ENCODE assay signal across 10 cellular contexts in the genomic region with DNA sequence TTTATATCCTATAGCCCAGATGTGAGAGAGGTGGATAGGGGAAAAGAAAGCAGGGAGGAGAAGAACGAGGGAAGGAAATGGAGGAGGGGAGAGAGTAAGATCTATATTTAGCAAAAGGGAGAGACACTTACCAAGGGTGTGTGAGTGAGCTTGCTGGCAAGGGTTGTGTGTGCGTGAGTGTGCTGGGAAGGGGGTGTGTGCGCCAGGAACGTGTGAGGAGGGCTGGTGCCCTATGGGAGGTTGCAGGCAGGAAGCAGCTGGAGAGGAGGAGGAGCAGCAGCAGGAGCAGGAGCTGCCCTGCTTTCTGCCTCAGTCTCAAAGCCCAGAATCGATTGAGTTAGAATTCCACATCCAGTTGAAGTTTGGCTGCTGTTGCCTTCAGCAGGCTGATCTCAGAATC.
DNase-seq lines count a peak whose midpoint lies in the region; ATAC-seq, FAIRE-seq and TF ChIP-seq lines count a peak whose summit lies in the region.
"Had no signal": no experiment of that assay in that cellular context is flagged by ENCODE, and none has a peak within 500 bp of the region (broad histone marks: within the 10 kb centered on the region; RNA-seq: fewer than 3 reads in every experiment).

No MANE protein-coding gene starts in this region.

- CTCF ChIA-PET in T-cell (lab: Charles Lee): no interaction called here

- H3K27ac Mint-ChIP-seq in astrocyte (ENCODE audit: unreplicated experiment) (no peak overlapping the region), T-cell (no peak overlapping the region)
- H3K27ac Mint-ChIP-seq: activated B cell treated with CpG ODN at 0.5 μM for 24 hours had no signal

- H3K36me3 Mint-ChIP-seq in astrocyte (ENCODE audit: low read depth, unreplicated experiment) (peaks cover 2% of the 10 kb centered on the region), T-cell (no peaks in the 10 kb centered on the region)

- no peaks in the 10 kb centered on the region for H3K27me3 ChIP-seq in astrocyte (ENCODE audit: insufficient read depth, low read length)
- no peaks in the 10 kb centered on the region for H3K27me3 ChIP-seq in iPS-20b (ENCODE audit: insufficient read depth, low read length)
- no peaks in the 10 kb centered on the region for H3K27me3 ChIP-seq in stomach smooth muscle (ENCODE audit: control insufficient read depth in 1 of 2, insufficient read depth in 2 of 2, low read length in 2 of 2)

- H3K27ac ChIP-seq in astrocyte (ENCODE audit: low read depth, low read length) (no peak overlapping the region), iPS-20b (ENCODE audit: low read length) (no peak overlapping the region), stomach smooth muscle (ENCODE audit: low read length) (peak overlapping the region; percentile 49)

- H3K4me1 ChIP-seq in astrocyte (ENCODE audit: insufficient read depth, low read length) (peaks cover 20% of the 10 kb centered on the region), iPS-20b (ENCODE audit: insufficient read depth, low read length) (peaks cover 6% of the 10 kb centered on the region), stomach smooth muscle (ENCODE audit: control insufficient read depth, insufficient read depth, low read length) (peaks cover 7% of the 10 kb centered on the region)

- H3K4me1 Mint-ChIP-seq in astrocyte (ENCODE audit: low read depth, unreplicated experiment) (peaks cover 8% of the 10 kb centered on the region), T-cell (no peaks in the 10 kb centered on the region)
- H3K4me1 Mint-ChIP-seq: activated B cell treated with CpG ODN at 0.5 μM for 24 hours had no signal

- H3K9me3 ChIP-seq in astrocyte (ENCODE audit: insufficient read depth, low read depth, low read length) (no peaks in the 10 kb centered on the region), iPS-20b (ENCODE audit: insufficient read depth, low read depth, low read length) (no peaks in the 10 kb centered on the region), stomach smooth muscle (ENCODE audit: control insufficient read depth in 2 of 2, low read length in 2 of 2) (no peaks in the 10 kb centered on the region)

- no peaks in the 10 kb centered on the region for H3K9me3 Mint-ChIP-seq in astrocyte (ENCODE audit: unreplicated experiment)
- no peaks in the 10 kb centered on the region for H3K9me3 Mint-ChIP-seq in T-cell
- H3K9me3 Mint-ChIP-seq: activated B cell treated with CpG ODN at 0.5 μM for 24 hours had no signal

- H3K4me2 ChIP-seq in astrocyte (ENCODE audit: low read length): peak overlapping the region; percentile 62

- no peaks in the 10 kb centered on the region for H3K79me2 ChIP-seq in astrocyte (ENCODE audit: insufficient read depth, low read length)

- FAIRE-seq in astrocyte (lab: Jason Lieb, UNC): peak; percentile 39
- FAIRE-seq: HTR-8/SVneo had no signal

- H3K36me3 ChIP-seq in astrocyte (ENCODE audit: insufficient read depth, low read length) (no peaks in the 10 kb centered on the region), iPS-20b (ENCODE audit: insufficient read depth, low read depth, low read length) (no peaks in the 10 kb centered on the region), stomach smooth muscle (ENCODE audit: control insufficient read depth in 2 of 2, insufficient read depth in 2 of 2, low read length in 2 of 2) (peaks cover 0 to 9% of the 10 kb centered on the region in 2 donors)

- no peak overlapping the region for H3K4me3 Mint-ChIP-seq in astrocyte (ENCODE audit: unreplicated experiment)
- H3K4me3 Mint-ChIP-seq in T-cell: no peak overlapping the region
- H3K4me3 Mint-ChIP-seq: activated B cell treated with CpG ODN at 0.5 μM for 24 hours had no signal

- TF ChIP-seq CTCF in astrocyte (IDR thresholded peaks at IDR 0.05; ENCODE audit: insufficient read depth, low read depth, low read length): no peak

- H4K20me1 ChIP-seq in astrocyte (ENCODE audit: insufficient read depth, low read length): peaks cover 7% of the 10 kb centered on the region

- ATAC-seq in T-cell (replicated peaks in 1 of 4): no peak

- no peak overlapping the region for H3K9ac ChIP-seq in astrocyte (ENCODE audit: low read length)
- 0 out of 2 replicates have a peak overlapping the region, but pooled peaks have one; percentile 36 for H3K9ac ChIP-seq in iPS-20b (ENCODE audit: low read depth, low read length)
- peak overlapping the region in 1 of 2 donors; percentile 30 for H3K9ac ChIP-seq in stomach smooth muscle (ENCODE audit: low read length in 2 of 2)

- H3K27me3 Mint-ChIP-seq in astrocyte (ENCODE audit: low read depth, unreplicated experiment) (no peaks in the 10 kb centered on the region), T-cell (peaks cover 13 to 16% of the 10 kb centered on the region in 2 donors)

- POLR2A ChIA-PET in T-cell (lab: Charles Lee): no interaction called here

- DNase-seq in HT1080 (ENCODE audit: low read depth): peak; percentile 41
- peak; percentile 72 for DNase-seq in astrocyte (ENCODE audit: low read depth)
- DNase-seq in RPMI8226: no peak
- no peak for DNase-seq in effector CD8-positive, alpha-beta T cell (lab: John Stamatoyannopoulos, UW)
- no peak for DNase-seq in T-cell
- DNase-seq in stimulated activated CD4-positive, alpha-beta T cell treated with anti-CD3 and anti-CD28 coated beads, Interleukin-4, amount 100 ng/mL, for 1 hour: no peak
- DNase-seq: activated B cell treated with CpG ODN at 0.5 μM for 24 hours had no signal

- H3K4me3 ChIP-seq in astrocyte (ENCODE audit: insufficient read depth, low read depth, low read length) (no peak overlapping the region), iPS-20b (ENCODE audit: low read length) (no peak overlapping the region), stomach smooth muscle (ENCODE audit: low read length in 2 of 2) (peak overlapping the region; percentile 38 to 61)

- peak overlapping the region; percentile 8 for H2AFZ ChIP-seq in astrocyte (ENCODE audit: low read depth, low read length)

Comparison
In these comparisons a context has a peak if more than half of its experiments do, and no peak if none do; other contexts are left out.
1. DNase-seq: peak in HT1080 (single experiment) and astrocyte (single experiment); none in RPMI8226 (single experiment), effector CD8-positive, alpha-beta T cell (single experiment), T-cell (0 of 34) and stimulated activated CD4-positive, alpha-beta T cell treated with anti-CD3 and anti-CD28 coated beads, Interleukin-4, amount 100 ng/mL, for 1 hour (single experiment).
2. H3K4me3 ChIP-seq: peak in stomach smooth muscle (2 of 2); none in astrocyte (single experiment) and iPS-20b (single experiment).